In the genomic region with DNA sequence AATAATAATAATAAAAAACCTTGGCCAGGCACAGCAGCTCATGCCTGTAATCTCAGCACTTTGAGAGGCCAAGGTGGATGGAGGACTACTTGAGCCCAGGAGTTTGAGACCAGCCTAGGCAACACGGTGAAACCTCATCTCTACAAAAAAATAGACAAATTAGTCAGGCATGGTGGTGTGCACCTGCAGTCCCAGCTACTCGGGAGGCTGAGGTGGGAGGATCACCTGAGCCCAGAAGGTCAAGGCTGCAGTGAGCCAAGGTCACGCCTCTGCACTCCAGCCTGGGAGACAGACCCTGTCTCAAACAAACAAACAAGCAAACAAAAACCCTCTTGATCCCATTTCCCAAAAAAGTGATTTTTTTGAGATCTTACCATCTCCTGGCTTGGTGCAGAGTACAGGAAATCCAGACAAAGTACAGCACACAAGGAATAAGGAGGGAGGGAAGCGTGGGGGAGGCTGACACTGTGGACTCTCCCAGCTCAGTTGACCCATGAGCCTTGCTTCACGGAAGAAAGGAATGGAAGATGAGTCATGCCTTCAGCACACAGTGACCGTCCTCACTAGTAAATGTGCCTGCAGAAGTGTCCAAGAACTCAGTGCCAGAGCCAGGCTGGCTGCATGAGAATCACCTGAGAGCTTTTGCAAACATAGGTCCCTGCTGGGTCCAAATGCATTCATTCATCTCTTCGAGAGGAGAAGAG, we compare ENCODE assay signal across 8 cellular contexts.
DNase-seq lines count a peak whose midpoint lies in the region; FAIRE-seq and TF ChIP-seq lines count a peak whose summit lies in the region.
"Not testable (repeated sequence)": the region's sequence is repeated elsewhere in the genome, so short reads cannot be mapped to it uniquely, and the experiment has no call there.

No MANE protein-coding gene starts in this region.

- not testable (repeated sequence) for H2AFZ ChIP-seq in astrocyte (ENCODE audit: low read depth, low read length)

- in situ Hi-C loops in Caki2 (cut with HindIII; ENCODE audit: low pct_unique_long_range_greater_than_20kb, low sequenced_read_pairs): not testable (repeated sequence)

- H3K4me1 ChIP-seq in astrocyte (ENCODE audit: insufficient read depth, low read length); endodermal cell (ENCODE audit: control insufficient read depth, insufficient read depth, low read length): not testable (repeated sequence)

- not testable (repeated sequence) for TF ChIP-seq CTCF in astrocyte (IDR thresholded peaks at IDR 0.05; ENCODE audit: insufficient read depth, low read depth, low read length); endodermal cell (conservative IDR thresholded peaks at IDR 0.05)

- DNase-seq in Caki2 (ENCODE audit: low read depth) (peak; percentile 37), H7 (peak; percentile 0), NCI-H69 (lab: John Stamatoyannopoulos, UW) (peak; percentile 3), endodermal cell (peak; percentile 48), islet precursor cell (peak; percentile 84), myocyte (ENCODE audit: low read depth) (peak; percentile 2), urothelium cell line (ENCODE audit: low spot score) (peak; percentile 9)
- not testable (repeated sequence) for DNase-seq in astrocyte (ENCODE audit: low read depth)

- not testable (repeated sequence) for H3K27me3 ChIP-seq in H7 (ENCODE audit: control insufficient read depth, insufficient read depth, low read length); astrocyte (ENCODE audit: insufficient read depth, low read length); endodermal cell (ENCODE audit: control insufficient read depth, insufficient read depth, low read length, poor library complexity, severe bottlenecking)

- not testable (repeated sequence) for H3K9me3 Mint-ChIP-seq in astrocyte (ENCODE audit: unreplicated experiment); endodermal cell

- not testable (repeated sequence) for H3K9ac ChIP-seq in astrocyte (ENCODE audit: low read length); endodermal cell (ENCODE audit: extremely low read depth, low read length, poor library complexity, severe bottlenecking)

- H3K36me3 ChIP-seq in H7 (replicated peaks; ENCODE audit: control insufficient read depth, insufficient read depth, low read length); astrocyte (ENCODE audit: insufficient read depth, low read length); endodermal cell (ENCODE audit: control insufficient read depth, insufficient read depth, low read length): not testable (repeated sequence)

- WGBS in endodermal cell (ENCODE audit: insufficient coverage in 1 of 2, insufficient read length in 1 of 2), 2 experiments: 60 to 73% methylated on average over 4 to 7 of the region's 7 CpGs

- peaks cover 25% of the 10 kb centered on the region for H3K27me3 Mint-ChIP-seq in astrocyte (ENCODE audit: low read depth, unreplicated experiment)
- not testable (repeated sequence) for H3K27me3 Mint-ChIP-seq in endodermal cell (ENCODE audit: insufficient read depth)

- not testable (repeated sequence) for H3K9me3 ChIP-seq in astrocyte (ENCODE audit: insufficient read depth, low read depth, low read length); endodermal cell (ENCODE audit: control insufficient read depth, low read length)

- H3K4me3 Mint-ChIP-seq in astrocyte (ENCODE audit: unreplicated experiment): peak overlapping the region; percentile 40
- not testable (repeated sequence) for H3K4me3 Mint-ChIP-seq in endodermal cell

- FAIRE-seq in astrocyte (lab: Jason Lieb, UNC); urothelium cell line (lab: Jason Lieb, UNC): not testable (repeated sequence)

- H3K79me2 ChIP-seq in astrocyte (ENCODE audit: insufficient read depth, low read length): not testable (repeated sequence)

- H3K4me2 ChIP-seq in astrocyte (ENCODE audit: low read length): not testable (repeated sequence)

- H4K20me1 ChIP-seq in astrocyte (ENCODE audit: insufficient read depth, low read length): not testable (repeated sequence)

- not testable (repeated sequence) for H3K4me3 ChIP-seq in H7 (ENCODE audit: insufficient read depth, low read depth, low read length); astrocyte (ENCODE audit: insufficient read depth, low read depth, low read length); endodermal cell (ENCODE audit: low read length)

- peak overlapping the region; percentile 53 for H3K27ac Mint-ChIP-seq in astrocyte (ENCODE audit: unreplicated experiment)
- not testable (repeated sequence) for H3K27ac Mint-ChIP-seq in endodermal cell

- not testable (repeated sequence) for H3K27ac ChIP-seq in astrocyte (ENCODE audit: low read depth, low read length); endodermal cell (ENCODE audit: low read depth, low read length)

- H3K36me3 Mint-ChIP-seq in astrocyte (ENCODE audit: low read depth, unreplicated experiment); endodermal cell (ENCODE audit: low read depth): not testable (repeated sequence)

- not testable (repeated sequence) for H3K4me1 Mint-ChIP-seq in astrocyte (ENCODE audit: low read depth, unreplicated experiment)
- peaks cover 12% of the 10 kb centered on the region for H3K4me1 Mint-ChIP-seq in endodermal cell
